8 cellular contexts compared by ENCODE assay signal in the genomic region with DNA sequence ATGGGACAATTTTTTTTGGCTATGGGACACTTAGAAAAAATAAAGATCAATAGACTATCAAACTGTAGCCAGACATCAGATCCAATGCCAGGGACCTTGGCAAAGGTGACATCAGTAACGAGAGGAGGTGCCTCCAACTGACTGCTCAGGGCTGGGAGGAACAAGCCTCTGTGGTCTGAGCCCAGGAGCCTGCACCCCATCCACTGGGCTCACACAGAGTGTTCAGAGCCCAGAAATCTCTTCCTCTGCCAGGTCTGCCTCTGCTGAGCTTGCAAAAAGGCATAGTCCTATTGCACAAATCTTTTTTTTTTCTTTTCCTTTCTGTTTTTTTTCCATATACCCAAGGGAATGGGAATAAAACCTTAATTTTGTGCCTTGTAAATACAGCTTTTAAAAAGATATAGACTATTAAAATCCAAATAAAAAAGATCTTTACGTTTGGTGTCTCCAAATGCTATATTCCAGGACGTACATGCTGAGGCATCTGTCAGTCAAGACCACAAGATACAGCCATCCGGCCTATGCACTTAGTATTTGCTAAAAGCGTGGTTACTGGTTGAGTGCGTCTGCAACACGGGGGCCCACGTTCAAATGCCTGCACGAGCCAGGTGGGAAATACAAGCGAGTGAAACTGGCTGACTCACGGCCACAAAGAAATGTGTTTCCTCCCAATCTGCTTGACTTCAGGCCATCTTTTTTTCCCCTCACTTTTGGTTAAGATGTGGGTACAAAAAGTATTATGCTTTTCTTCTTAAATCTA. TPM values are rescaled to one million over a fixed set of nuclear protein-coding genes. Genes with fewer than 3 reads are reported as not detected.
DNase-seq lines count a peak whose midpoint lies in the region; ATAC-seq, FAIRE-seq and TF ChIP-seq lines count a peak whose summit lies in the region.

No MANE protein-coding gene starts in this region.

- no peak for TF ChIP-seq POLR2A in transverse colon (IDR thresholded peaks at IDR 0.05)

- dilution Hi-C loops in keratinocyte (cut with MboI; ENCODE audit: extremely low pct_ligation_motif_present, low sequenced_read_pairs) = no loop called here

- H3K27me3 Mint-ChIP-seq in CD8-positive, alpha-beta memory T cell = no peaks in the 10 kb centered on the region
- no peaks in the 10 kb centered on the region for H3K27me3 Mint-ChIP-seq in activated CD4-positive, alpha-beta memory T cell treated with anti-CD3 and anti-CD28 coated beads, Interleukin-2, amount 10 ng/mL, durations not matched to agents 7 days and 5 days

- peak; percentile 94 for ATAC-seq in GM21528 (IDR thresholded peaks at IDR 0.05; ENCODE audit: low FRiP score, unreplicated experiment)

- TF ChIP-seq CTCF in KMS-11 (conservative IDR thresholded peaks at IDR 0.05; ENCODE audit: low read depth, low read length) = no peak
- no peak for TF ChIP-seq CTCF in keratinocyte (optimal IDR thresholded peaks at IDR 0.05 in 1 of 3, IDR thresholded peaks at IDR 0.05 in 1 of 3, conservative IDR thresholded peaks at IDR 0.05 in 1 of 3; ENCODE audit: extremely low read depth in 1 of 3, insufficient read depth in 2 of 3, low read length in 3 of 3)
- no peak for TF ChIP-seq CTCF in transverse colon (IDR thresholded peaks at IDR 0.05)
- TF ChIP-seq CTCF in A673 (conservative IDR thresholded peaks at IDR 0.05; ENCODE audit: low read depth, low read length) = no peak

- H3K9ac ChIP-seq in KMS-11 (peak overlapping the region; percentile 49; the same call in 1 of the 2 replicates), keratinocyte (ENCODE audit: control insufficient read depth, extremely low read depth, insufficient read depth, low read length) (no peak overlapping the region)

- peak overlapping the region; percentile 39 to 81 (median 58) for H3K4me3 Mint-ChIP-seq in CD8-positive, alpha-beta memory T cell
- H3K4me3 Mint-ChIP-seq in activated CD4-positive, alpha-beta memory T cell treated with anti-CD3 and anti-CD28 coated beads, Interleukin-2, amount 10 ng/mL, durations not matched to agents 7 days and 5 days = peak overlapping the region; percentile 54

- in situ Hi-C loops in transverse colon (cut with MboI; ENCODE audit: low pct_ligation_motif_present in 1 of 4, low pct_unique_long_range_greater_than_20kb in 1 of 4, low sequenced_read_pairs in 3 of 4) = loop anchor here in 3 of 4 donors (25.0 kb wide), 2 partner anchors 186 to 239 kb away; no protein-coding TSS in a partner anchor

- H3K27me3 ChIP-seq in CD8-positive, alpha-beta memory T cell (ENCODE audit: insufficient read depth, low read length, poor library complexity, severe bottlenecking) = no peaks in the 10 kb centered on the region
- no peaks in the 10 kb centered on the region for H3K27me3 ChIP-seq in KMS-11 (ENCODE audit: insufficient read depth, low read depth)
- H3K27me3 ChIP-seq in keratinocyte (ENCODE audit: control insufficient read depth, extremely low read depth, insufficient read depth, low read length) = no peaks in the 10 kb centered on the region
- H3K27me3 ChIP-seq in transverse colon = no peaks in the 10 kb centered on the region
- H3K27me3 ChIP-seq in A673 (replicated peaks; ENCODE audit: insufficient read depth, low read depth, low read length, poor library complexity) = no peaks in the 10 kb centered on the region

- no peaks in the 10 kb centered on the region for H3K79me2 ChIP-seq in KMS-11 (ENCODE audit: insufficient read depth, low read depth)
- no peaks in the 10 kb centered on the region for H3K79me2 ChIP-seq in keratinocyte (ENCODE audit: control insufficient read depth, insufficient read depth, low read length)

- peak overlapping the region; percentile 76 to 94 (median 90) for H3K27ac Mint-ChIP-seq in CD8-positive, alpha-beta memory T cell
- peak overlapping the region; percentile 95 for H3K27ac Mint-ChIP-seq in activated CD4-positive, alpha-beta memory T cell treated with anti-CD3 and anti-CD28 coated beads, Interleukin-2, amount 10 ng/mL, durations not matched to agents 7 days and 5 days

- H3K36me3 Mint-ChIP-seq in CD8-positive, alpha-beta memory T cell = peaks cover 0 to under 1% (median 0%) of the 10 kb centered on the region in 3 donors
- no peaks in the 10 kb centered on the region for H3K36me3 Mint-ChIP-seq in activated CD4-positive, alpha-beta memory T cell treated with anti-CD3 and anti-CD28 coated beads, Interleukin-2, amount 10 ng/mL, durations not matched to agents 7 days and 5 days (ENCODE audit: low read depth)

- peaks cover 57 to 89% (median 83%) of the 10 kb centered on the region in 3 donors for H3K4me1 Mint-ChIP-seq in CD8-positive, alpha-beta memory T cell
- peaks cover 83% of the 10 kb centered on the region for H3K4me1 Mint-ChIP-seq in activated CD4-positive, alpha-beta memory T cell treated with anti-CD3 and anti-CD28 coated beads, Interleukin-2, amount 10 ng/mL, durations not matched to agents 7 days and 5 days

- peaks cover under 1% of the 10 kb centered on the region for H3K9me1 ChIP-seq in keratinocyte (ENCODE audit: control insufficient read depth, extremely low read depth, insufficient read depth, low read length)

- no peaks in the 10 kb centered on the region for H4K20me1 ChIP-seq in KMS-11 (ENCODE audit: insufficient read depth)
- H4K20me1 ChIP-seq in keratinocyte (ENCODE audit: control insufficient read depth, extremely low read depth, insufficient read depth, low read length) = no peaks in the 10 kb centered on the region

- H2AFZ ChIP-seq in KMS-11 (ENCODE audit: low read depth) = peak overlapping the region; percentile 59
- H2AFZ ChIP-seq in keratinocyte (ENCODE audit: control insufficient read depth, low read length) = no peak overlapping the region

- no peak overlapping the region for H3K27ac ChIP-seq in CD8-positive, alpha-beta memory T cell (ENCODE audit: low read depth, low read length)
- H3K27ac ChIP-seq in KMS-11 (peak overlapping the region; percentile 80), keratinocyte (ENCODE audit: control insufficient read depth, insufficient read depth, low read length) (peak overlapping the region; percentile 45), transverse colon (peak overlapping the region in 3 of 4 donors; percentile 28 to 63 (median 31)), A673 (ENCODE audit: low read depth, low read length, poor library complexity, severe bottlenecking) (no peak overlapping the region)

- FAIRE-seq in keratinocyte (lab: Jason Lieb, UNC) = no peak

- BruUV-seq in A673 (replicated peaks; lab: Mats Ljungman, UMichigan) = no TSS peak

- no peak overlapping the region for H3K4me3 ChIP-seq in CD8-positive, alpha-beta memory T cell (ENCODE audit: low read length)
- H3K4me3 ChIP-seq in KMS-11 (IDR thresholded peaks at IDR 0.05; ENCODE audit: insufficient read depth, low read depth, low read length) (no peak overlapping the region), keratinocyte (ENCODE audit: control insufficient read depth in 2 of 3, extremely low read depth in 1 of 3, insufficient read depth in 2 of 3, low read depth in 1 of 3, low read length in 3 of 3) (no peak overlapping the region), transverse colon (no peak overlapping the region), A673 (ENCODE audit: low read depth, low read length, poor library complexity, severe bottlenecking) (no peak overlapping the region)

- H3K36me3 ChIP-seq in CD8-positive, alpha-beta memory T cell (ENCODE audit: insufficient read depth, low read length) = no peaks in the 10 kb centered on the region
- H3K36me3 ChIP-seq in KMS-11 (ENCODE audit: insufficient read depth) (no peaks in the 10 kb centered on the region), keratinocyte (ENCODE audit: control insufficient read depth in 2 of 2, extremely low read depth in 1 of 2, insufficient read depth in 2 of 2, low read length in 2 of 2) (no peaks in the 10 kb centered on the region), transverse colon (no peaks in the 10 kb centered on the region), A673 (ENCODE audit: insufficient read depth, low read length, poor library complexity, severe bottlenecking) (no peaks in the 10 kb centered on the region)

- CTCF ChIA-PET in CD8-positive, alpha-beta memory T cell (lab: Charles Lee) = interaction anchor here (1.0 to 2.1 kb wide), 9 partner anchors 9 to 239 kb away, joined by 3 to 12 read pairs (median 4); no protein-coding TSS in a partner anchor
- CTCF ChIA-PET in activated CD4-positive, alpha-beta memory T cell treated with anti-CD3 and anti-CD28 coated beads, Interleukin-2, amount 10 ng/mL, durations not matched to agents 7 days and 5 days (lab: Charles Lee) = interaction anchor here (0.9 to 3.3 kb wide), 9 partner anchors 9 to 264 kb away, joined by 3 to 17 read pairs (median 4); no protein-coding TSS in a partner anchor
- CTCF ChIA-PET in A673 (lab: Charles Lee) = no interaction called here

- H3K9me3 ChIP-seq in CD8-positive, alpha-beta memory T cell (ENCODE audit: low read length) = no peaks in the 10 kb centered on the region
- H3K9me3 ChIP-seq in keratinocyte (ENCODE audit: control insufficient read depth, low read depth, low read length) (no peaks in the 10 kb centered on the region), transverse colon (no peaks in the 10 kb centered on the region), A673 (ENCODE audit: low read depth, low read length, poor library complexity, severe bottlenecking) (no peaks in the 10 kb centered on the region)

- H3K4me2 ChIP-seq in KMS-11 (peak overlapping the region; percentile 41), keratinocyte (ENCODE audit: control insufficient read depth, extremely low read depth, insufficient read depth, low read depth, low read length) (peak overlapping the region; percentile 24)

- 64 to 77% methylated on average over 3 to 11 of the region's 11 CpGs for WGBS in transverse colon (ENCODE audit: low coverage in 1 of 2), 2 donors

- H3K9me3 Mint-ChIP-seq in CD8-positive, alpha-beta memory T cell = no peaks in the 10 kb centered on the region
- no peaks in the 10 kb centered on the region for H3K9me3 Mint-ChIP-seq in activated CD4-positive, alpha-beta memory T cell treated with anti-CD3 and anti-CD28 coated beads, Interleukin-2, amount 10 ng/mL, durations not matched to agents 7 days and 5 days

- peaks cover 44% of the 10 kb centered on the region for H3K4me1 ChIP-seq in CD8-positive, alpha-beta memory T cell (ENCODE audit: insufficient read depth, low read length)
- H3K4me1 ChIP-seq in KMS-11 (ENCODE audit: low read depth, poor library complexity, severe bottlenecking) (peaks cover 53% of the 10 kb centered on the region), keratinocyte (ENCODE audit: control insufficient read depth, extremely low read depth, insufficient read depth, low read length) (peaks cover 26% of the 10 kb centered on the region), transverse colon (peaks cover 0 to 9% (median 3%) of the 10 kb centered on the region in 4 donors), A673 (ENCODE audit: insufficient read depth, low read length, poor library complexity, severe bottlenecking) (peaks cover 3% of the 10 kb centered on the region)

- intact Hi-C loops in transverse colon (cut with DNase I; ENCODE audit: low total_unique reads) = no loop called here
- intact Hi-C loops in A673 (cut with micrococcal nuclease; ENCODE audit: unreplicated experiment) = no loop called here

- TF ChIP-seq EP300 in transverse colon (IDR thresholded peaks at IDR 0.05; ENCODE audit: low read depth) = no peak

- DNase-seq in CD8-positive, alpha-beta memory T cell = peak; percentile 59 to 91 (median 77)
- peak; percentile 89 for DNase-seq in activated CD4-positive, alpha-beta memory T cell treated with anti-CD3 and anti-CD28 coated beads, Interleukin-2, amount 10 ng/mL, durations not matched to agents 7 days and 5 days
- DNase-seq in keratinocyte (ENCODE audit: low read depth, low spot score) (no peak), transverse colon (peak; percentile 70), AG08396 (ENCODE audit: low spot score) (no peak), A673 (ENCODE audit: low spot score) (no peak)

- POLR2A ChIA-PET in CD8-positive, alpha-beta memory T cell (lab: Charles Lee) = interaction anchor here (1.1 to 1.5 kb wide), 4 partner anchors 11 to 181 kb away, joined by 3 to 5 read pairs (median 4); no protein-coding TSS in a partner anchor
- POLR2A ChIA-PET in activated CD4-positive, alpha-beta memory T cell treated with anti-CD3 and anti-CD28 coated beads, Interleukin-2, amount 10 ng/mL, durations not matched to agents 7 days and 5 days (lab: Charles Lee) = interaction anchor here (0.5 to 19.9 kb wide), 10 partner anchors 8 to 1355 kb away, joined by 3 to 491 read pairs (median 4); partner anchors contain the start of genes APLF, ARHGAP25 and FBXO48
- POLR2A ChIA-PET in A673 (lab: Charles Lee; ENCODE audit: low non-redundant PET) = no interaction called here

RNA-seq across cellular contexts. Expression of gene ARHGAP25, which starts 7.8 kb away (rescaled TPM):
- 10 to 100 TPM; 74.7 to 75.2 TPM for total RNA-seq in CD8-positive, alpha-beta memory T cell
- 200 TPM for polyA plus RNA-seq in CD8-positive, alpha-beta memory T cell
- total RNA-seq in activated CD4-positive, alpha-beta memory T cell treated with anti-CD3 and anti-CD28 coated beads, Interleukin-2, amount 10 ng/mL, durations not matched to agents 7 days and 5 days = 100 to 1,000 TPM; 128 to 132 TPM
- polyA plus RNA-seq in keratinocyte = 15.9 to 28.6 TPM (median 25.3 TPM) in 3 replicates
- 4.2 TPM for polyA plus RNA-seq in keratinocyte (2011; ENCODE audit: low read depth)
- 15.0 and 18.9 TPM in 2 replicates for polyA plus RNA-seq in keratinocyte (2011; cell fraction: cytosol; rRNA removed)
- 29.7 and 33.2 TPM in 2 replicates for polyA plus RNA-seq in keratinocyte (2011; cell fraction: nucleus; rRNA removed)
- 4.4 and 19.4 TPM in 2 replicates for polyA plus RNA-seq in keratinocyte (2012; ENCODE audit: low replicate concordance)
- polyA minus RNA-seq in keratinocyte = 15.2 to 21.8 TPM (median 18.5 TPM) in 3 replicates
- 8.6 TPM for polyA minus RNA-seq in keratinocyte (2011; cell fraction: cytosol; rRNA and poly(A)+ RNA removed)
- 9.9 and 15.5 TPM in 2 replicates for polyA minus RNA-seq in keratinocyte (2011; cell fraction: nucleus; rRNA and poly(A)+ RNA removed)
- 10 to 100 TPM in 2 of 4 donors, 1 to 10 TPM in 2; 2.2 to 11.6 (median 7.2) TPM for total RNA-seq in transverse colon
- 5.4 and 6.2 TPM in 2 replicates for total RNA-seq in A673 (2021)

Comparison
In these comparisons a context has a peak if more than half of its experiments do, and no peak if none do; other contexts are left out.
1. DNase-seq: peak in CD8-positive, alpha-beta memory T cell (5 of 5), activated CD4-positive, alpha-beta memory T cell treated with anti-CD3 and anti-CD28 coated beads, Interleukin-2, amount 10 ng/mL, durations not matched to agents 7 days and 5 days (single experiment) and transverse colon (single experiment); none in keratinocyte (single experiment), AG08396 (single experiment) and A673 (single experiment).
2. H3K27ac ChIP-seq: peak in KMS-11 (single experiment), keratinocyte (single experiment) and transverse colon (3 of 4); none in CD8-positive, alpha-beta memory T cell (single experiment) and A673 (single experiment).
3. RNA of gene ARHGAP25, which starts 7.8 kb away (total RNA-seq): 128 to 132 TPM in activated CD4-positive, alpha-beta memory T cell treated with anti-CD3 and anti-CD28 coated beads, Interleukin-2, amount 10 ng/mL, durations not matched to agents 7 days and 5 days and 74.7 to 75.2 TPM in CD8-positive, alpha-beta memory T cell; 2.2 to 11.6 TPM in transverse colon and 5.4 to 6.2 TPM in A673; every median in the first group is over 4 times any median in the second.